In the genomic region with DNA sequence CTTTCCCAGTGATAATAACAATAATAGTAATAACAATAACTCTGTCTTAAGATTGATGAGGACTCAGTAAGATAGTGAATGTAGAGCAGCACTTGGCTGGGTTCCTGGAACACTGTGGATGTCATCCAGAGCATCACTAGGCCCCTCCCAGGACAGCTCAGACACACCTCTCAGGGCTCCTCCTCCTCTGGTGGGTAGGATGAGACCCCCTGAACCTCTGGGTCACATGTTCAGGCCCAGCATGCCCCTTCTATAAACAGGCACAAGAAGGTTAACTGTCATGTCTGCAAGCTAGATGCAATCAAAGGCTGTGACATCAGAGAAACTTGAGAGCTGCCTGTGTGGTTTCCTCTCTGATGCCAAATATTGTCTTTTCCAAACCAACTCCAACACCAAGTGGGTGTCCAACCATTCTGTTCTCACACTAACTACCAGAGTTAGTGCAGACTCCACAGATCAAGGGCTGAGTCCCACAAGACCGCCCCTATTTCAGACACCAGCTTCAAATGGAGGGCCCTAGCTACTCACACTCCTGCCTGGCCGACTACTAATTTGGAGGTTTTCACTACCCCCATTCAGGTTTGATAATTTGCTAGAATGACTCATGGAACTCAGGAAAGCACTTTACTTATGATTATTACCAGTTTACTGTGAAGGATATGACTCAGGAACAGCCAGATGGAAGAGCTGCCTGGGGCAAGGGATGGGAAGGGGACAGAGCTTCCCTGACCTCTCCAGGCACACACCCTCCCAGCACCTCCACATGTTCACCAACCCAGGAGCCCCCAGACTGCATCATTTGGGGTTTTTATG, we compare ENCODE assay signal across 2 cellular contexts.
A peak's percentile ranks its signal among the peaks of the same experiment; 100 is the strongest.
TF ChIP-seq lines count a peak whose summit lies in the region.

No MANE protein-coding gene starts in this region.

TF ChIP-seq in SK-N-SH, 30 proteins besides CTCF, POLR2A, EP300 and RAD21 (continued from another document):
- TF ChIP-seq TAF1 (IDR thresholded peaks at IDR 0.05; ENCODE audit: borderline replicate concordance, low read depth, low read length), result no peak
- peak; percentile 76; the same call in 1 of the 2 replicates for TF ChIP-seq NFIC (IDR thresholded peaks at IDR 0.05; ENCODE audit: borderline replicate concordance)
- TF ChIP-seq FOSL2 (IDR thresholded peaks at IDR 0.05; ENCODE audit: borderline replicate concordance, low read depth), result peak; percentile 97
- peak; percentile 75 for TF ChIP-seq PBX3 (IDR thresholded peaks at IDR 0.05)
- TF ChIP-seq JUND (IDR thresholded peaks at IDR 0.05), result peak; percentile 92
- TF ChIP-seq RXRA (IDR thresholded peaks at IDR 0.05; ENCODE audit: borderline replicate concordance, low read depth), result peak; percentile 78; the same call in 1 of the 2 replicates
- TF ChIP-seq, protein P1, sequence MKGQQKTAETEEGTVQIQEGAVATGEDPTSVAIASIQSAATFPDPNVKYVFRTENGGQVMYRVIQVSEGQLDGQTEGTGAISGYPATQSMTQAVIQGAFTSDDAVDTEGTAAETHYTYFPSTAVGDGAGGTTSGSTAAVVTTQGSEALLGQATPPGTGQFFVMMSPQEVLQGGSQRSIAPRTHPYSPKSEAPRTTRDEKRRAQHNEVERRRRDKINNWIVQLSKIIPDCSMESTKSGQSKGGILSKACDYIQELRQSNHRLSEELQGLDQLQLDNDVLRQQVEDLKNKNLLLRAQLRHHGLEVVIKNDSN (IDR thresholded peaks at IDR 0.05; ENCODE audit: borderline replicate concordance, low read depth), result peak; percentile 48; the same call in 1 of the 2 replicates
- TF ChIP-seq, protein P2, sequence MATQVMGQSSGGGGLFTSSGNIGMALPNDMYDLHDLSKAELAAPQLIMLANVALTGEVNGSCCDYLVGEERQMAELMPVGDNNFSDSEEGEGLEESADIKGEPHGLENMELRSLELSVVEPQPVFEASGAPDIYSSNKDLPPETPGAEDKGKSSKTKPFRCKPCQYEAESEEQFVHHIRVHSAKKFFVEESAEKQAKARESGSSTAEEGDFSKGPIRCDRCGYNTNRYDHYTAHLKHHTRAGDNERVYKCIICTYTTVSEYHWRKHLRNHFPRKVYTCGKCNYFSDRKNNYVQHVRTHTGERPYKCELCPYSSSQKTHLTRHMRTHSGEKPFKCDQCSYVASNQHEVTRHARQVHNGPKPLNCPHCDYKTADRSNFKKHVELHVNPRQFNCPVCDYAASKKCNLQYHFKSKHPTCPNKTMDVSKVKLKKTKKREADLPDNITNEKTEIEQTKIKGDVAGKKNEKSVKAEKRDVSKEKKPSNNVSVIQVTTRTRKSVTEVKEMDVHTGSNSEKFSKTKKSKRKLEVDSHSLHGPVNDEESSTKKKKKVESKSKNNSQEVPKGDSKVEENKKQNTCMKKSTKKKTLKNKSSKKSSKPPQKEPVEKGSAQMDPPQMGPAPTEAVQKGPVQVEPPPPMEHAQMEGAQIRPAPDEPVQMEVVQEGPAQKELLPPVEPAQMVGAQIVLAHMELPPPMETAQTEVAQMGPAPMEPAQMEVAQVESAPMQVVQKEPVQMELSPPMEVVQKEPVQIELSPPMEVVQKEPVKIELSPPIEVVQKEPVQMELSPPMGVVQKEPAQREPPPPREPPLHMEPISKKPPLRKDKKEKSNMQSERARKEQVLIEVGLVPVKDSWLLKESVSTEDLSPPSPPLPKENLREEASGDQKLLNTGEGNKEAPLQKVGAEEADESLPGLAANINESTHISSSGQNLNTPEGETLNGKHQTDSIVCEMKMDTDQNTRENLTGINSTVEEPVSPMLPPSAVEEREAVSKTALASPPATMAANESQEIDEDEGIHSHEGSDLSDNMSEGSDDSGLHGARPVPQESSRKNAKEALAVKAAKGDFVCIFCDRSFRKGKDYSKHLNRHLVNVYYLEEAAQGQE (IDR thresholded peaks at IDR 0.05; ENCODE audit: low read depth, low read length), result no peak
- no peak for TF ChIP-seq NRF1 (IDR thresholded peaks at IDR 0.05; ENCODE audit: low read depth, low read length)
- TF ChIP-seq ZBTB33 (IDR thresholded peaks at IDR 0.05; ENCODE audit: borderline replicate concordance, low read depth), result 0 out of 2 replicates have a peak, but pooled peaks have one; percentile 55
- peak; percentile 92 for TF ChIP-seq TCF12 (IDR thresholded peaks at IDR 0.05)
- no peak for TF ChIP-seq SIN3A (IDR thresholded peaks at IDR 0.05; ENCODE audit: borderline replicate concordance, low read depth, low read length)
TF ChIP-seq in SK-N-SH: peak in this region for 11.

TF ChIP-seq in endothelial cell of umbilical vein, 7 proteins besides CTCF, POLR2A, EP300 and RAD21 (continued from another document):
- TF ChIP-seq MYC (IDR thresholded peaks at IDR 0.05; ENCODE audit: low read depth, low read length) (peak; percentile 35), POLR2AphosphoS5 (IDR thresholded peaks at IDR 0.05; ENCODE audit: insufficient read depth, low read depth, low read length) (peak; percentile 89)
TF ChIP-seq in endothelial cell of umbilical vein: peak in this region for 5.
